In the genomic region with DNA sequence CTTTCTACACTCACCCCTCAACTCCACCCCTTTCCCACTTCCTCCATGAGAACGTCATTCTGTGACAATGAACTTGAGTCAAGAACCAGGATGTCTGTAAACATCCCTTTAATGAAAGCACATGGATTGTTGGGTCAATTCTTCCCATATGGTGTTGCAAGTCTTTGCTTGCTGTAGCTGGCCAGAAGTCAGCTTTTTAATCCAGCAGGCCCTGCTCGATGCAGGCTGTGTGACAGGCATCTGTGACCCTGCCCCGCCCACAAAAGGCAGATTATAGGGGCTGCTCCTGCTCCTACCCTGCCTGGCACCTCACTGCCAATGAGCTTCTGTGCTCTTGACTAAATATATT, we compare ENCODE assay signal across 8 cellular contexts.
A peak's percentile ranks its signal among the peaks of the same experiment; 100 is the strongest.
DNase-seq lines count a peak whose midpoint lies in the region; ATAC-seq, FAIRE-seq and TF ChIP-seq lines count a peak whose summit lies in the region.

No MANE protein-coding gene starts in this region.

- FAIRE-seq in pancreas (lab: Jason Lieb, UNC): no peak
- FAIRE-seq in GM19239 (lab: Jason Lieb, UNC): no peak

- DNase-seq in CD1c-positive myeloid dendritic cell (ENCODE audit: extremely low spot score) (peak; percentile 68), NCI-H1694 treated with DMSO at 0.1 percent for 48 hours (lab: John Stamatoyannopoulos, UW) (peak; percentile 50), epithelial cell of prostate (ENCODE audit: low read depth, low spot score) (peak; percentile 83), pancreas (peak in 3 of 6 donors; percentile 25 to 42 (median 42)), NCI-H1048 (lab: John Stamatoyannopoulos, UW) (no peak), mucosa of gallbladder (ENCODE audit: low spot score) (no peak), GM19239 (ENCODE audit: insufficient read length, low spot score) (no peak)
- no peak for DNase-seq in activated CD8-positive, alpha-beta memory T cell treated with anti-CD3 and anti-CD28 coated beads for 24 hours

- H3K9me3 ChIP-seq in pancreas: no peaks in the 10 kb centered on the region

- H3K36me3 ChIP-seq in pancreas: no peaks in the 10 kb centered on the region

- peak overlapping the region; percentile 87 for H3K27ac ChIP-seq in epithelial cell of prostate
- peak overlapping the region; percentile 21 to 90 (median 46) for H3K27ac ChIP-seq in pancreas

- H3K4me3 ChIP-seq in pancreas: no peak overlapping the region

- intact Hi-C loops in pancreas (cut with DNase I): no loop called here

- H3K27me3 ChIP-seq in pancreas: no peaks in the 10 kb centered on the region

- H3K4me1 ChIP-seq in pancreas: peaks cover 14 to 44% (median 37%) of the 10 kb centered on the region in 3 donors

- 23 to 26% methylated on average over 3 of the region's 3 CpGs for WGBS in pancreas, 2 donors

- ATAC-seq in pancreas: peak; percentile 19 to 35 (median 27)

- no peak for TF ChIP-seq CTCF in pancreas (IDR thresholded peaks at IDR 0.05)

Comparison
In these comparisons a context has a peak if more than half of its experiments do, and no peak if none do; other contexts are left out.
1. DNase-seq: peak in CD1c-positive myeloid dendritic cell (single experiment), NCI-H1694 treated with DMSO at 0.1 percent for 48 hours (single experiment) and epithelial cell of prostate (single experiment); none in NCI-H1048 (single experiment), mucosa of gallbladder (single experiment), activated CD8-positive, alpha-beta memory T cell treated with anti-CD3 and anti-CD28 coated beads for 24 hours (single experiment) and GM19239 (single experiment).